In the genomic region with DNA sequence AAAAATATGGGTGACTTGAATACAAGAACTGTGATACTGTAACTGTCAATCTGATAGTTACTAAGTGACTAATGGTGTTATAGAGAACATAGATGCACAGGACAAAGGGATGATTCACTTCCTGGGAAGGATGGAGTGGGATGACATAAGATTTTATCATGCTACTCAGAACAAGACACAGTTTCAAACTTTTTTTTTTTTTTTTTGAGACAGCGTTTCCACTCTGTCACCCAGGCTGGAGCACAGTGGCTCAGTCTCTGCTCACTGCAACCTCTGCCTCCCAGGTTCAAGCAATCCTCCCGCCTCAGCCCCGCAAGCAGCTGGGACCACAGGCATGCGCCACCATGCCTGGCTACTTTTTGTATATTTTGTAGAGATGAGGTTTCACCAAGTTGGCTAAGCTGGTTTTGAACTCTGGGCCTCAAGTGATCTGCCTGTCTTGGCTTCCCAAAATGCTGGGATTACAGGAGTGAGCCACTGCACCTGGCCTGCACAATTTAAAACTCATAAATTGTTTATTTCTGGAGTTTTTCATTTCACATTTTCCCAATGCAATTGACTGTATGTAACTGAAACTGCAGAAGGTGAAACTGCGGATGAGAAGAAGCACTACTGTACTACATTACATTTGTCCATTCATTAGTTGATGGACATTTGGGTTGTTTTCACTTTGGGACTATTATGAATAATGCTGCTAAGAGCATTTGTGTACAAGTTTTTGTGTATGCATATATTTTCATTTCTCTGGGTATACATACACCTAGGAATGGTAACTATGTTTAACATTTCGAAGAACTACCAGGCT, we compare ENCODE assay signal across 9 cellular contexts. TPM values are rescaled to one million over a fixed set of nuclear protein-coding genes. Genes with fewer than 3 reads are reported as not detected.
DNase-seq lines count a peak whose midpoint lies in the region; ATAC-seq, FAIRE-seq and TF ChIP-seq lines count a peak whose summit lies in the region.
"Had no signal": no experiment of that assay in that cellular context is flagged by ENCODE, and none has a peak within 500 bp of the region (broad histone marks: within the 10 kb centered on the region; RNA-seq: fewer than 3 reads in every experiment).

No MANE protein-coding gene starts in this region.

- H3K27ac ChIP-seq in body of pancreas, result no peak overlapping the region

- no peaks in the 10 kb centered on the region for H3K4me1 ChIP-seq in body of pancreas

- H3K27me3 ChIP-seq in body of pancreas, result no peaks in the 10 kb centered on the region

- no peak for TF ChIP-seq POLR2A in body of pancreas (IDR thresholded peaks at IDR 0.05)

- ATAC-seq in HG02763 (IDR thresholded peaks at IDR 0.05; ENCODE audit: unreplicated experiment) (no peak), body of pancreas (no peak)

- no peaks in the 10 kb centered on the region for H3K9me3 ChIP-seq in body of pancreas

- intact Hi-C loops in body of pancreas (cut with DNase I), result no loop called here

- no peak for TF ChIP-seq CTCF in body of pancreas (IDR thresholded peaks at IDR 0.05)

- 79 to 84% methylated on average over 6 of the region's 6 CpGs for WGBS in body of pancreas, 2 donors

- H3K36me3 ChIP-seq in body of pancreas (replicated peaks in 1 of 2; ENCODE audit: insufficient read depth in 1 of 2, low read depth in 2 of 2), result no peaks in the 10 kb centered on the region

- DNase-seq in HTR-8/SVneo (ENCODE audit: insufficient read length, low spot score) (peak; percentile 69), fibroblast of gingiva (ENCODE audit: low read depth) (peak; percentile 30), body of pancreas (no peak), NCI-H526 (lab: John Stamatoyannopoulos, UW) (no peak)
- DNase-seq in activated CD4-positive, CD25-positive, alpha-beta regulatory T cell treated with anti-CD3 and anti-CD28 coated beads, Interleukin-2, amount 50 U/mL, for 72 hours, result peak; percentile 40
- peak; percentile 30 to 55 for DNase-seq in stimulated activated CD8-positive, alpha-beta memory T cell treated with anti-CD3 and anti-CD28 coated beads, Interleukin-15, amount 100 ng/mL, for 48 hours (ENCODE audit: low read depth in 2 of 2)
- DNase-seq: T-helper 9 cell had no signal

- FAIRE-seq in HTR-8/SVneo (lab: Jason Lieb, UNC), result no peak
- FAIRE-seq: islet of Langerhans had no signal

- no peak overlapping the region for H3K4me3 ChIP-seq in body of pancreas

RNA-seq across cellular contexts. Expression of a gene that starts 40.6 kb away (rescaled TPM):
- total RNA-seq in body of pancreas, result 100 to 1,000 TPM in 1 of 2 donors, 10 to 100 TPM in 1; 10.9 to 188 TPM

RNA-seq across cellular contexts. Expression of a gene that starts 47.2 kb away (rescaled TPM):
- total RNA-seq in body of pancreas, result 10 to 100 TPM; 10.2 to 12.2 TPM

Comparison
In these comparisons a context has a peak if more than half of its experiments do, and no peak if none do; other contexts are left out.
1. DNase-seq: peak in HTR-8/SVneo (single experiment), activated CD4-positive, CD25-positive, alpha-beta regulatory T cell treated with anti-CD3 and anti-CD28 coated beads, Interleukin-2, amount 50 U/mL, for 72 hours (single experiment), fibroblast of gingiva (single experiment) and stimulated activated CD8-positive, alpha-beta memory T cell treated with anti-CD3 and anti-CD28 coated beads, Interleukin-15, amount 100 ng/mL, for 48 hours (2 of 2); none in body of pancreas (0 of 4) and NCI-H526 (0 of 2).